Comparison of ENCODE assay signal across 8 cellular contexts in the genomic region with DNA sequence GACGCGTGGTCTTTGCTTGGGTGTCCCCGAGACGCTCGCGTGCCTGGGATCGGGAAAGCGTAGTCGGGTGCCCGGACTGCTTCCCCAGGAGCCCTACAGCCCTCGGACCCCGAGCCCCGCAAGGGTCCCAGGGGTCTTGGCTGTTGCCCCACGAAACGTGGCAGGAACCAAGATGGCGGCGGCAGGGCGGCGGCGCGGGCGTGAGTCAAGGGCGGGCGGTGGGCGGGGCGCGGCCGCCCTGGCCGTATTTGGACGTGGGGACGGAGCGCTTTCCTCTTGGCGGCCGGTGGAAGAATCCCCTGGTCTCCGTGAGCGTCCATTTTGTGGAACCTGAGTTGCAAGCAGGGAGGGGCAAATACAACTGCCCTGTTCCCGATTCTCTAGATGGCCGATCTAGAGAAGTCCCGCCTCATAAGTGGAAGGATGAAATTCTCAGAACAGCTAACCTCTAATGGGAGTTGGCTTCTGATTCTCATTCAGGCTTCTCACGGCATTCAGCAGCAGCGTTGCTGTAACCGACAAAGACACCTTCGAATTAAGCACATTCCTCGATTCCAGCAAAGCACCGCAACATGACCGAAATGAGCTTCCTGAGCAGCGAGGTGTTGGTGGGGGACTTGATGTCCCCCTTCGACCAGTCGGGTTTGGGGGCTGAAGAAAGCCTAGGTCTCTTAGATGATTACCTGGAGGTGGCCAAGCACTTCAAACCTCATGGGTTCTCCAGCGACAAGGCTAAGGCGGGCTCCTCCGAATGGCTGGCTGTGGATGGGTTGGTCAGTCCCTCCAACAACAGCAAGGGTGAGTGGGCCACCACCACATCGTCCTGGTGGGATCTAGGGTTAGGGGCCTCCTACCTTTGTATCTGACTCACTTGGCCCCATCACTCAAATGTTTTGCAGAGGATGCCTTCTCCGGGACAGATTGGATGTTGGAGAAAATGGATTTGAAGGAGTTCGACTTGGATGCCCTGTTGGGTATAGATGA. TPM values are rescaled to one million over a fixed set of nuclear protein-coding genes. Genes with fewer than 3 reads are reported as not detected.
DNase-seq lines count a peak whose midpoint lies in the region; ATAC-seq and TF ChIP-seq lines count a peak whose summit lies in the region.

No MANE protein-coding gene starts in this region.

- H3K4me1 ChIP-seq in OCI-LY7 (ENCODE audit: insufficient read depth, low read length, poor library complexity, severe bottlenecking) (peaks cover 56% of the 10 kb centered on the region), esophagus squamous epithelium (peaks cover 25 to 71% (median 45%) of the 10 kb centered on the region in 3 donors)

- POLR2A ChIA-PET in OCI-LY7 (lab: Charles Lee): interaction anchor here (1.3 kb wide), 1 partner anchor 8 kb away, joined by 14 read pairs; no protein-coding TSS in a partner anchor

- peaks cover 60% of the 10 kb centered on the region for H3K4me1 Mint-ChIP-seq in activated T-helper 1 cell treated with anti-CD3 and anti-CD28 coated beads, Interleukin-12 subunit alpha, Interleukin-12 subunit beta, Interleukin-2, Interleukin-4 antibody, amounts not matched to agents 30 ng/mL and 10 ng/mL and 1 ng/mL, durations not matched to agents 14 hours and 24 hours and 36 hours (ENCODE audit: low read depth)
- peaks cover 35 to 55% (median 52%) of the 10 kb centered on the region in 3 donors for H3K4me1 Mint-ChIP-seq in naive B cell

- DNase-seq in NCI-H2081 (lab: John Stamatoyannopoulos, UW): peak; percentile 31 to 61
- no peak for DNase-seq in NCI-H2081 treated with DMSO at 0.1 percent for 48 hours (lab: John Stamatoyannopoulos, UW)
- DNase-seq in OCI-LY7 (ENCODE audit: low spot score): peak; percentile 78
- peak; percentile 68 for DNase-seq in activated T-helper 1 cell treated with anti-CD3 and anti-CD28 coated beads, Interleukin-12 subunit alpha, Interleukin-12 subunit beta, Interleukin-2, Interleukin-4 antibody, amounts not matched to agents 30 ng/mL and 10 ng/mL and 1 ng/mL, durations not matched to agents 14 hours and 24 hours and 36 hours (ENCODE audit: low spot score)
- DNase-seq in esophagus squamous epithelium (lab: John Stamatoyannopoulos, UW): no peak
- peak; percentile 64 for DNase-seq in naive B cell
- DNase-seq in stromal cell of bone marrow (ENCODE audit: low read depth): peak; percentile 72

- H4K20me1 ChIP-seq in OCI-LY7 (ENCODE audit: insufficient read depth, low read length): peaks cover 25% of the 10 kb centered on the region

- peaks cover 54% of the 10 kb centered on the region for H3K36me3 Mint-ChIP-seq in activated T-helper 1 cell treated with anti-CD3 and anti-CD28 coated beads, Interleukin-12 subunit alpha, Interleukin-12 subunit beta, Interleukin-2, Interleukin-4 antibody, amounts not matched to agents 30 ng/mL and 10 ng/mL and 1 ng/mL, durations not matched to agents 14 hours and 24 hours and 36 hours (ENCODE audit: low read depth)
- peaks cover 0 to 9% of the 10 kb centered on the region in 2 donors for H3K36me3 Mint-ChIP-seq in naive B cell

- H3K36me3 ChIP-seq in OCI-LY7 (ENCODE audit: insufficient read depth, low read length): peaks cover 82% of the 10 kb centered on the region
- peaks cover 20 to 62% (median 28%) of the 10 kb centered on the region in 3 donors for H3K36me3 ChIP-seq in esophagus squamous epithelium

- peak overlapping the region; percentile 97 for H3K4me3 Mint-ChIP-seq in activated T-helper 1 cell treated with anti-CD3 and anti-CD28 coated beads, Interleukin-12 subunit alpha, Interleukin-12 subunit beta, Interleukin-2, Interleukin-4 antibody, amounts not matched to agents 30 ng/mL and 10 ng/mL and 1 ng/mL, durations not matched to agents 14 hours and 24 hours and 36 hours
- H3K4me3 Mint-ChIP-seq in naive B cell: peak overlapping the region; percentile 90 to 100 (median 98)

- H3K4me3 ChIP-seq in OCI-LY7 (ENCODE audit: low read depth, low read length, poor library complexity, severe bottlenecking) (peak overlapping the region; percentile 85), esophagus squamous epithelium (peak overlapping the region; percentile 92 to 99 (median 97))

- CTCF ChIA-PET in OCI-LY7 (lab: Charles Lee; ENCODE audit: unreplicated experiment): no interaction called here

- H2AFZ ChIP-seq in OCI-LY7 (ENCODE audit: low read length): no peak overlapping the region

- H3K9me3 Mint-ChIP-seq in activated T-helper 1 cell treated with anti-CD3 and anti-CD28 coated beads, Interleukin-12 subunit alpha, Interleukin-12 subunit beta, Interleukin-2, Interleukin-4 antibody, amounts not matched to agents 30 ng/mL and 10 ng/mL and 1 ng/mL, durations not matched to agents 14 hours and 24 hours and 36 hours: no peaks in the 10 kb centered on the region
- H3K9me3 Mint-ChIP-seq in naive B cell: peaks cover 0 to 4% (median 0%) of the 10 kb centered on the region in 7 donors

- H3K27me3 Mint-ChIP-seq in activated T-helper 1 cell treated with anti-CD3 and anti-CD28 coated beads, Interleukin-12 subunit alpha, Interleukin-12 subunit beta, Interleukin-2, Interleukin-4 antibody, amounts not matched to agents 30 ng/mL and 10 ng/mL and 1 ng/mL, durations not matched to agents 14 hours and 24 hours and 36 hours (ENCODE audit: insufficient read depth): peaks cover 2% of the 10 kb centered on the region
- no peaks in the 10 kb centered on the region for H3K27me3 Mint-ChIP-seq in naive B cell

- BruUV-seq in OCI-LY7 (replicated peaks; lab: Mats Ljungman, UMichigan): no TSS peak

- ATAC-seq in HG02973 (IDR thresholded peaks at IDR 0.05; ENCODE audit: unreplicated experiment): peak; percentile 21
- ATAC-seq in naive B cell (ENCODE audit: low read depth in 2 of 2): peak; percentile 27 to 42

- H3K27ac ChIP-seq in OCI-LY7 (ENCODE audit: low read depth, low read length, poor library complexity, severe bottlenecking) (peak overlapping the region; percentile 89), esophagus squamous epithelium (peak overlapping the region; percentile 99 to 100 (median 100))

- H3K27me3 ChIP-seq in esophagus squamous epithelium: no peaks in the 10 kb centered on the region

- H3K4me2 ChIP-seq in OCI-LY7 (ENCODE audit: low read length): peak overlapping the region; percentile 81

- no peak for TF ChIP-seq POLR2A in esophagus squamous epithelium (IDR thresholded peaks at IDR 0.05)

- H3K9me3 ChIP-seq in OCI-LY7 (ENCODE audit: low read length) (no peaks in the 10 kb centered on the region), esophagus squamous epithelium (no peaks in the 10 kb centered on the region)

- WGBS in esophagus squamous epithelium, 2 donors: 0 to 2% methylated on average over 8 to 26 of the region's 55 CpGs

- intact Hi-C loops in OCI-LY7 (cut with micrococcal nuclease; ENCODE audit: unreplicated experiment): loop anchor here (1.0 kb wide), 1 partner anchor 19 kb away; the partner anchor contains the start of gene MIEF1
- intact Hi-C loops in activated T-helper 1 cell treated with anti-CD3 and anti-CD28 coated beads, Interleukin-12 subunit alpha, Interleukin-12 subunit beta, Interleukin-2, Interleukin-4 antibody, amounts not matched to agents 30 ng/mL and 10 ng/mL and 1 ng/mL, durations not matched to agents 14 hours and 24 hours and 36 hours (cut with micrococcal nuclease): loop anchor here (1.0 to 5.0 kb wide), 7 partner anchors 11 to 1926 kb away; partner anchors contain the start of genes MIEF1, RPS19BP1, TAB1 and TNRC6B
- intact Hi-C loops in esophagus squamous epithelium (cut with DNase I): no loop called here

- peaks cover 72% of the 10 kb centered on the region for H3K79me2 ChIP-seq in OCI-LY7 (ENCODE audit: insufficient read depth, low read depth, low read length)

- no peaks in the 10 kb centered on the region for H3K9me2 ChIP-seq in OCI-LY7 (ENCODE audit: insufficient read depth, low read length)

- TF ChIP-seq CTCF in OCI-LY7 (conservative IDR thresholded peaks at IDR 0.05; ENCODE audit: low read length): no peak
- TF ChIP-seq CTCF in esophagus squamous epithelium (IDR thresholded peaks at IDR 0.05): no peak

- H3K27ac Mint-ChIP-seq in activated T-helper 1 cell treated with anti-CD3 and anti-CD28 coated beads, Interleukin-12 subunit alpha, Interleukin-12 subunit beta, Interleukin-2, Interleukin-4 antibody, amounts not matched to agents 30 ng/mL and 10 ng/mL and 1 ng/mL, durations not matched to agents 14 hours and 24 hours and 36 hours: peak overlapping the region; percentile 100
- H3K27ac Mint-ChIP-seq in naive B cell: peak overlapping the region; percentile 98 to 100 (median 99)

RNA-seq across cellular contexts. Expression of gene ATF4, which starts 0.8 kb away (rescaled TPM):
- 716 and 720 TPM in 2 replicates for total RNA-seq in OCI-LY7 (2014; rRNA removed; shearing (Covaris generic))
- total RNA-seq in OCI-LY7 (2022) (732 and 779 TPM in 2 replicates), esophagus squamous epithelium (100 to 1,000 TPM; 170 to 288 (median 234) TPM)
- total RNA-seq in activated T-helper 1 cell treated with anti-CD3 and anti-CD28 coated beads, Interleukin-12 subunit alpha, Interleukin-12 subunit beta, Interleukin-2, Interleukin-4 antibody, amounts not matched to agents 30 ng/mL and 10 ng/mL and 1 ng/mL, durations not matched to agents 14 hours and 24 hours and 36 hours: 387 and 390 TPM in 2 replicates
- polyA plus RNA-seq in naive B cell (ENCODE audit: low read depth in 6 of 6): 100 to 1,000 TPM in 2 of 6 donors, 10 to 100 TPM in 4; 74.9 to 159 (median 98.9) TPM

RNA-seq across cellular contexts. Expression of gene RPS19BP1, which starts 11.4 kb away (rescaled TPM):
- 148 and 185 TPM in 2 replicates for total RNA-seq in OCI-LY7 (2014; rRNA removed; shearing (Covaris generic))
- total RNA-seq in OCI-LY7 (2022): 78.6 and 88.1 TPM in 2 replicates
- total RNA-seq in activated T-helper 1 cell treated with anti-CD3 and anti-CD28 coated beads, Interleukin-12 subunit alpha, Interleukin-12 subunit beta, Interleukin-2, Interleukin-4 antibody, amounts not matched to agents 30 ng/mL and 10 ng/mL and 1 ng/mL, durations not matched to agents 14 hours and 24 hours and 36 hours: 98.7 and 101 TPM in 2 replicates
- 100 to 1,000 TPM in 1 of 4 donors, 10 to 100 TPM in 3; 70.9 to 109 (median 88.1) TPM for total RNA-seq in esophagus squamous epithelium
- polyA plus RNA-seq in naive B cell (ENCODE audit: low read depth in 6 of 6): 100 to 1,000 TPM in 1 of 6 donors, 10 to 100 TPM in 5; 73.8 to 114 (median 93.2) TPM

RNA-seq across cellular contexts. Expression of gene MIEF1, which starts 19.1 kb away (rescaled TPM):
- total RNA-seq in OCI-LY7 (2014; rRNA removed; shearing (Covaris generic)): 32.5 and 34.1 TPM in 2 replicates
- total RNA-seq in OCI-LY7 (2022) (51.9 and 55.0 TPM in 2 replicates), esophagus squamous epithelium (10 to 100 TPM; 21.4 to 34.2 (median 23.9) TPM)
- 59.4 and 60.2 TPM in 2 replicates for total RNA-seq in activated T-helper 1 cell treated with anti-CD3 and anti-CD28 coated beads, Interleukin-12 subunit alpha, Interleukin-12 subunit beta, Interleukin-2, Interleukin-4 antibody, amounts not matched to agents 30 ng/mL and 10 ng/mL and 1 ng/mL, durations not matched to agents 14 hours and 24 hours and 36 hours
- 10 to 100 TPM in 5 of 6 donors, 1 to 10 TPM in 1; 8.7 to 29.8 (median 19.2) TPM for polyA plus RNA-seq in naive B cell (ENCODE audit: low read depth in 6 of 6)

RNA-seq across cellular contexts. Expression of gene CACNA1I, which starts 49.4 kb away (rescaled TPM):
- total RNA-seq in OCI-LY7 (2014; rRNA removed; shearing (Covaris generic)): 0.03 TPM in 2 replicates
- total RNA-seq in OCI-LY7 (2022): 0.17 TPM in 1 of 2 replicates, not detected in the other
- 0.02 and 0.03 TPM in 2 replicates for total RNA-seq in activated T-helper 1 cell treated with anti-CD3 and anti-CD28 coated beads, Interleukin-12 subunit alpha, Interleukin-12 subunit beta, Interleukin-2, Interleukin-4 antibody, amounts not matched to agents 30 ng/mL and 10 ng/mL and 1 ng/mL, durations not matched to agents 14 hours and 24 hours and 36 hours
- under 1 TPM; 0.12 to 0.38 (median 0.20) TPM for total RNA-seq in esophagus squamous epithelium
- polyA plus RNA-seq in naive B cell (ENCODE audit: low read depth in 6 of 6): not detected

Comparison
In these comparisons a context has a peak if more than half of its experiments do, and no peak if none do; other contexts are left out.
1. DNase-seq: peak in NCI-H2081 (2 of 2), OCI-LY7 (single experiment), activated T-helper 1 cell treated with anti-CD3 and anti-CD28 coated beads, Interleukin-12 subunit alpha, Interleukin-12 subunit beta, Interleukin-2, Interleukin-4 antibody, amounts not matched to agents 30 ng/mL and 10 ng/mL and 1 ng/mL, durations not matched to agents 14 hours and 24 hours and 36 hours (single experiment), naive B cell (single experiment) and stromal cell of bone marrow (single experiment); none in NCI-H2081 treated with DMSO at 0.1 percent for 48 hours (single experiment) and esophagus squamous epithelium (single experiment).